Comparison of ENCODE assay signal across 6 cellular contexts in the genomic region with DNA sequence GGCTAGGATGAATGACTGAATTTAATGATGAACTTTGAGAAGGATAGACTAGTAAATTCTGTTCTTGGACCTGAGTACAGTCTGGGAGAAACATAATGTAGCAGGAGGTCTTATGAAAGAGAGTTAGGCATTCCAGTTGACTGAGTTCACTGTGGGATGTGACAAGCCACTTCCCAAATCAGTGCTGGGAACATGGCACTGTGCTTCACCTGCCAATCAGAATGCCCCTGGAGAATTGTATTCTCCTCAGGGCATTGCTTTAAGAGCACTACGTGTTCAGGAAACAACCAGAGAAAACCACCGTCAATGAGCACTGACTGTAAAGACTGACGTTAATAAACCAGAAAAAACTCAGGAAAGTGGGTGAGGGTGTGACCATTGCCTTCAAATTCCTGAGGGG. TPM values are rescaled to one million over a fixed set of nuclear protein-coding genes. Genes with fewer than 3 reads are reported as not detected.
DNase-seq lines count a peak whose midpoint lies in the region; ATAC-seq and TF ChIP-seq lines count a peak whose summit lies in the region.

No MANE protein-coding gene starts in this region.

- peaks cover 6% of the 10 kb centered on the region for H3K27me3 Mint-ChIP-seq in HFFc6 (ENCODE audit: insufficient read depth)
- no peaks in the 10 kb centered on the region for H3K27me3 Mint-ChIP-seq in MCF 10A (ENCODE audit: insufficient read depth, unreplicated experiment)
- H3K27me3 Mint-ChIP-seq in osteocyte (ENCODE audit: unreplicated experiment): no peaks in the 10 kb centered on the region

- H3K9me3 Mint-ChIP-seq in HFFc6 (peaks cover 4% of the 10 kb centered on the region), MCF 10A (ENCODE audit: unreplicated experiment) (no peaks in the 10 kb centered on the region), osteocyte (ENCODE audit: unreplicated experiment) (no peaks in the 10 kb centered on the region)

- intact Hi-C loops in MCF 10A (cut with micrococcal nuclease): loop anchor here (2.0 to 10.0 kb wide), 4 partner anchors 29 to 245 kb away; a partner anchor contains a TSS

- peak; percentile 76 for DNase-seq in HFFc6
- peak; percentile 87 for DNase-seq in MCF 10A (ENCODE audit: unreplicated experiment)
- no peak for DNase-seq in osteocyte (ENCODE audit: extremely low spot score, unreplicated experiment)

- POLR2A ChIA-PET in MCF 10A (lab: Yijun Ruan, JAX): interaction anchor here (0.7 to 5.4 kb wide), 11 partner anchors 13 to 580 kb away, joined by 3 to 61 read pairs (median 8); a partner anchor contains a TSS

- no peak for ATAC-seq in GM21423 (IDR thresholded peaks at IDR 0.05; ENCODE audit: unreplicated experiment)
- no peak for ATAC-seq in GM19023 (IDR thresholded peaks at IDR 0.05; ENCODE audit: unreplicated experiment)
- ATAC-seq in GM21786 (IDR thresholded peaks at IDR 0.05; ENCODE audit: unreplicated experiment): no peak

- CTCF ChIA-PET in MCF 10A (lab: Yijun Ruan, JAX): interaction anchor here (0.6 to 11.0 kb wide), 18 partner anchors 10 to 1162 kb away, joined by 3 to 119 read pairs (median 5); a partner anchor contains a TSS

- peaks cover 17% of the 10 kb centered on the region; the same call in 1 of the 2 replicates for H3K36me3 Mint-ChIP-seq in HFFc6 (ENCODE audit: low read depth)
- peaks cover 36% of the 10 kb centered on the region for H3K36me3 Mint-ChIP-seq in MCF 10A (ENCODE audit: insufficient read depth, unreplicated experiment)
- peaks cover 9% of the 10 kb centered on the region for H3K36me3 Mint-ChIP-seq in osteocyte (ENCODE audit: unreplicated experiment)

- BruUV-seq in MCF 10A (replicated peaks; lab: Mats Ljungman, UMichigan): no TSS peak

- H3K27ac Mint-ChIP-seq in HFFc6: peak overlapping the region; percentile 99
- H3K27ac Mint-ChIP-seq in MCF 10A (ENCODE audit: low read depth, unreplicated experiment): peak overlapping the region; percentile 100
- peak overlapping the region; percentile 95 for H3K27ac Mint-ChIP-seq in osteocyte (ENCODE audit: unreplicated experiment)

- no peak for TF ChIP-seq CTCF in HFFc6 (IDR thresholded peaks at IDR 0.05)
- no peak for TF ChIP-seq CTCF in MCF 10A (IDR thresholded peaks at IDR 0.05; ENCODE audit: unreplicated experiment)
- no peak for TF ChIP-seq CTCF in osteocyte (IDR thresholded peaks at IDR 0.05)

- H3K4me1 Mint-ChIP-seq in HFFc6 (ENCODE audit: low read depth): peaks cover 71% of the 10 kb centered on the region
- peaks cover 25% of the 10 kb centered on the region for H3K4me1 Mint-ChIP-seq in MCF 10A (ENCODE audit: insufficient read depth, unreplicated experiment)
- H3K4me1 Mint-ChIP-seq in osteocyte (ENCODE audit: unreplicated experiment): peaks cover 55% of the 10 kb centered on the region

- H3K4me3 Mint-ChIP-seq in HFFc6 (peak overlapping the region; percentile 90), MCF 10A (ENCODE audit: unreplicated experiment) (peak overlapping the region; percentile 62), osteocyte (ENCODE audit: unreplicated experiment) (peak overlapping the region; percentile 84)

RNA-seq across cellular contexts. Expression of a gene that starts 1.2 kb away (rescaled TPM):
- 10 to 100 TPM; 22.5 to 29.8 (median 24.6) TPM for total RNA-seq in HFFc6 (2021; fragmentation: NEBNext Ultra II Directional; extraction: Animal tissue kit (Norgen Biotek cat#: 25700))
- total RNA-seq in MCF 10A (2022): 10.6 and 12.5 TPM in 2 replicates
- total RNA-seq in osteocyte: 30.0 and 31.3 TPM in 2 replicates

RNA-seq across cellular contexts. Expression of a gene that starts 1.5 kb away (rescaled TPM):
- total RNA-seq in HFFc6 (2021; fragmentation: NEBNext Ultra II Directional; extraction: Animal tissue kit (Norgen Biotek cat#: 25700)): over 10,000 TPM in 5 of 6 experiments, 1,000 to 10,000 TPM in 1; 9,197 to 39,404 (median 23,537) TPM
- total RNA-seq in MCF 10A (2022): 13,245 and 17,503 TPM in 2 replicates
- 14,337 and 15,426 TPM in 2 replicates for total RNA-seq in osteocyte

RNA-seq across cellular contexts. Expression of a gene that starts 5.7 kb away (rescaled TPM):
- 1 to 10 TPM; 1.7 to 4.4 (median 2.6) TPM for total RNA-seq in HFFc6 (2021; fragmentation: NEBNext Ultra II Directional; extraction: Animal tissue kit (Norgen Biotek cat#: 25700))
- total RNA-seq in MCF 10A (2022) (2.9 and 5.1 TPM in 2 replicates), osteocyte (0.86 and 1.6 TPM in 2 replicates)

RNA-seq across cellular contexts. Expression of a gene that starts 8.6 kb away (rescaled TPM):
- total RNA-seq in HFFc6 (2021; fragmentation: NEBNext Ultra II Directional; extraction: Animal tissue kit (Norgen Biotek cat#: 25700)): not detected
- total RNA-seq in MCF 10A (2022): not detected in 2 replicates
- not detected in 2 replicates for total RNA-seq in osteocyte

RNA-seq across cellular contexts. Expression of a gene that starts 14.4 kb away (rescaled TPM):
- total RNA-seq in HFFc6 (2021; fragmentation: NEBNext Ultra II Directional; extraction: Animal tissue kit (Norgen Biotek cat#: 25700)): under 1 TPM in 1 of 6 experiments, not detected in 5; 0.28 TPM
- total RNA-seq in MCF 10A (2022): not detected in 2 replicates
- not detected in 2 replicates for total RNA-seq in osteocyte
